9 cellular contexts compared by ENCODE assay signal in the genomic region with DNA sequence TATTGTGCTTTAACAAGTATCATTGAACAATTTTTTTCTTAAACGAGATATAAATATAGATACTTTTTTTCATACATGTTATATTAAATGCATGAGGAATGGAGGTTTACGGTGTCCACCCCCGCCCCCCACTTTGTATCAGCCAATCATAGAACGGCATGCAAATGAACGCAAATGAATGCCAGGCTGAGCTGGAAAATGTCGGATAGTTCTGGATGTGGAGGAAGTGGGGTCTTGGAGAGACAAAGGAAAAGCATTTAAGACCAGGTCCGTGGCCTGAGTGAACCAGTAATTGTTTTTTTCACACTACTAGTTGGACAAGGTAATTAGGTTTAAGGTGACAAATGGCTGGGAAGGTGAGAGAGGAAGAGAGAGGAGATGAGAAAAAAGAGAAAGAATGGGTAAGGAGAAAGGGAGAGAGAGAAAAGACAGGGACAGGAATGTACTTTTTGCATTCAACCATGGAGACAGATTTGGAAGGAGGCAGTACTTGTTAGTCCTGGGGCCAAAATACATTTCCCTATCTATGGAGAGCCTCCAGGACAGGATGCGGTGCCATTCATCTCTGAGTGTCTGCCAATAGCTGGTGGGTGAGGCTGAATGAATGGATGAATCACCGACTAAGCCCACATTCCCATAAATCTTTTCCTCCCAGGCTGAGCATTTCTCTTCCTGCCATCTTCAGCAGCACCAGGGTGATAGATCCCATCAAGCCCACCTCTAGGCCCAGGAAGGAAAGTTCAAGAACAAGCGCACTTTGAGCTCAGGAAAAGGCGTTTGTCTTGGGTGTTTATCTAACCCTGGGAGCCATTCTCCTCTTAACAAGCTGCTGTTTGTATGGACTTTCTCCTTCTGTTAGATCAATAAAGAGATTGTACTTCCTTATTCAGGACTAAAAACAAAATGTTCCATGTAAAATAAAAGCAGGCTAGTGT. TPM values are rescaled to one million over a fixed set of nuclear protein-coding genes. Genes with fewer than 3 reads are reported as not detected.
DNase-seq lines count a peak whose midpoint lies in the region; ATAC-seq and TF ChIP-seq lines count a peak whose summit lies in the region.
"Had no signal": no experiment of that assay in that cellular context is flagged by ENCODE, and none has a peak within 500 bp of the region (broad histone marks: within the 10 kb centered on the region; RNA-seq: fewer than 3 reads in every experiment).

No MANE protein-coding gene starts in this region.

- H3K4me3 ChIP-seq in dorsolateral prefrontal cortex (no peak overlapping the region), upper lobe of left lung (no peak overlapping the region)

- peaks cover 28% of the 10 kb centered on the region for H3K4me1 Mint-ChIP-seq in activated T-helper 2 cell treated with anti-CD3 and anti-CD28 coated beads, Interferon-gamma antibody, Interleukin-2, Interleukin-4, amounts not matched to agents 10 μg/mL and 5 μg/mL and 100 μg/mL, durations not matched to agents 14 hours and 24 hours and 36 hours (ENCODE audit: low read depth)
- H3K4me1 Mint-ChIP-seq in immature natural killer cell, result peaks cover 20 to 33% of the 10 kb centered on the region in 2 donors

- peaks cover 8 to 14% (median 10%) of the 10 kb centered on the region in 4 donors for H3K4me1 ChIP-seq in upper lobe of left lung

- intact Hi-C loops in activated T-helper 2 cell treated with anti-CD3 and anti-CD28 coated beads, Interferon-gamma antibody, Interleukin-2, Interleukin-4, amounts not matched to agents 10 μg/mL and 5 μg/mL and 100 μg/mL, durations not matched to agents 14 hours and 24 hours and 36 hours (cut with micrococcal nuclease), result loop anchor here (5.0 kb wide), 1 partner anchor 1358 kb away; the partner anchor contains the start of gene SEC13
- intact Hi-C loops in Right ventricle myocardium superior (cut with DNase I) (no loop called here), dorsolateral prefrontal cortex (cut with DNase I) (loop anchor here (5.0 to 10.0 kb wide), 2 partner anchors 197 to 680 kb away; partner anchors contain the start of genes OXTR (in 2 of the 2) and MTMR14 (in 1 of the 2))

- peak overlapping the region in 27 of 59 donors; percentile 4 to 80 (median 30) for H3K27ac ChIP-seq in dorsolateral prefrontal cortex
- no peak overlapping the region for H3K27ac ChIP-seq in upper lobe of left lung

- DNase-seq in A172 (ENCODE audit: low spot score) (peak; percentile 98), HCEC 1CT (peak; percentile 57), immature natural killer cell (no peak), Right ventricle myocardium superior (no peak), dorsolateral prefrontal cortex (no peak), upper lobe of left lung (no peak)
- DNase-seq in activated T-helper 2 cell treated with anti-CD3 and anti-CD28 coated beads, Interferon-gamma antibody, Interleukin-2, Interleukin-4, amounts not matched to agents 10 μg/mL and 5 μg/mL and 100 μg/mL, durations not matched to agents 14 hours and 24 hours and 36 hours (ENCODE audit: low spot score), result no peak
- DNase-seq in stimulated activated CD4-positive, alpha-beta T cell treated with anti-CD3 and anti-CD28 coated beads, Interleukin-4, amount 100 ng/mL, for 24 hours, result no peak
- DNase-seq: tibial artery had no signal

- H3K36me3 Mint-ChIP-seq in activated T-helper 2 cell treated with anti-CD3 and anti-CD28 coated beads, Interferon-gamma antibody, Interleukin-2, Interleukin-4, amounts not matched to agents 10 μg/mL and 5 μg/mL and 100 μg/mL, durations not matched to agents 14 hours and 24 hours and 36 hours (ENCODE audit: low read depth), result peaks cover 19% of the 10 kb centered on the region
- H3K36me3 Mint-ChIP-seq in immature natural killer cell, result no peaks in the 10 kb centered on the region

- H3K27me3 Mint-ChIP-seq in activated T-helper 2 cell treated with anti-CD3 and anti-CD28 coated beads, Interferon-gamma antibody, Interleukin-2, Interleukin-4, amounts not matched to agents 10 μg/mL and 5 μg/mL and 100 μg/mL, durations not matched to agents 14 hours and 24 hours and 36 hours (ENCODE audit: low read depth), result peaks cover 6% of the 10 kb centered on the region
- peaks cover 8 to 21% (median 11%) of the 10 kb centered on the region in 3 donors for H3K27me3 Mint-ChIP-seq in immature natural killer cell (ENCODE audit: low read depth in 3 of 3)

- H3K4me3 Mint-ChIP-seq in activated T-helper 2 cell treated with anti-CD3 and anti-CD28 coated beads, Interferon-gamma antibody, Interleukin-2, Interleukin-4, amounts not matched to agents 10 μg/mL and 5 μg/mL and 100 μg/mL, durations not matched to agents 14 hours and 24 hours and 36 hours (ENCODE audit: low read depth), result peak overlapping the region; percentile 82
- H3K4me3 Mint-ChIP-seq in immature natural killer cell, result peak overlapping the region; percentile 94 to 98 (median 97)

- H3K9me3 ChIP-seq in upper lobe of left lung, result no peaks in the 10 kb centered on the region
- H3K9me3 ChIP-seq: tibial artery had no signal

- no peak for TF ChIP-seq POLR2A in upper lobe of left lung (IDR thresholded peaks at IDR 0.05)

- H3K27me3 ChIP-seq in dorsolateral prefrontal cortex (no peaks in the 10 kb centered on the region), upper lobe of left lung (no peaks in the 10 kb centered on the region)

- H3K9me3 Mint-ChIP-seq in activated T-helper 2 cell treated with anti-CD3 and anti-CD28 coated beads, Interferon-gamma antibody, Interleukin-2, Interleukin-4, amounts not matched to agents 10 μg/mL and 5 μg/mL and 100 μg/mL, durations not matched to agents 14 hours and 24 hours and 36 hours, result no peaks in the 10 kb centered on the region
- no peaks in the 10 kb centered on the region for H3K9me3 Mint-ChIP-seq in immature natural killer cell

- TF ChIP-seq EP300 in upper lobe of left lung (IDR thresholded peaks at IDR 0.05), result no peak

- no peak overlapping the region for H3K27ac Mint-ChIP-seq in activated T-helper 2 cell treated with anti-CD3 and anti-CD28 coated beads, Interferon-gamma antibody, Interleukin-2, Interleukin-4, amounts not matched to agents 10 μg/mL and 5 μg/mL and 100 μg/mL, durations not matched to agents 14 hours and 24 hours and 36 hours
- peak overlapping the region; percentile 26 to 99 (median 97) for H3K27ac Mint-ChIP-seq in immature natural killer cell

- ATAC-seq in Right ventricle myocardium superior (ENCODE audit: poor library complexity) (no peak), upper lobe of left lung (ENCODE audit: low FRiP score in 2 of 2) (no peak)

- TF ChIP-seq CTCF in dorsolateral prefrontal cortex (IDR thresholded peaks at IDR 0.05 in 54 of 56, conservative IDR thresholded peaks at IDR 0.05 in 2 of 56; ENCODE audit: low read depth in 1 of 56, partially characterized antibody in 56 of 56) (no peak), upper lobe of left lung (IDR thresholded peaks at IDR 0.05) (no peak)

- no peaks in the 10 kb centered on the region for H3K36me3 ChIP-seq in upper lobe of left lung
- H3K36me3 ChIP-seq: tibial artery had no signal

- 81 to 85% methylated on average over 11 of the region's 11 CpGs for WGBS in upper lobe of left lung, 2 donors

RNA-seq across cellular contexts. Expression of gene RAD18, which starts 1.4 kb away (rescaled TPM):
- 78.9 and 112 TPM in 2 replicates for total RNA-seq in A172 (2014; rRNA removed; shearing (Covaris generic))
- total RNA-seq in activated T-helper 2 cell treated with anti-CD3 and anti-CD28 coated beads, Interferon-gamma antibody, Interleukin-2, Interleukin-4, amounts not matched to agents 10 μg/mL and 5 μg/mL and 100 μg/mL, durations not matched to agents 14 hours and 24 hours and 36 hours, result 46.1 and 46.5 TPM in 2 replicates
- 10 to 100 TPM; 13.5 to 13.9 (median 13.8) TPM for polyA plus RNA-seq in immature natural killer cell
- total RNA-seq in Right ventricle myocardium superior (6.3 TPM), dorsolateral prefrontal cortex (10 to 100 TPM in 110 of 120 experiments, 1 to 10 TPM in 10; 7.8 to 24.6 (median 13.3) TPM), upper lobe of left lung (10 to 100 TPM in 2 of 6 donors, 1 to 10 TPM in 4; 2.6 to 16.2 (median 7.7) TPM)

Comparison
In these comparisons a context has a peak if more than half of its experiments do, and no peak if none do; other contexts are left out.
1. DNase-seq: peak in A172 (single experiment) and HCEC 1CT (single experiment); none in activated T-helper 2 cell treated with anti-CD3 and anti-CD28 coated beads, Interferon-gamma antibody, Interleukin-2, Interleukin-4, amounts not matched to agents 10 μg/mL and 5 μg/mL and 100 μg/mL, durations not matched to agents 14 hours and 24 hours and 36 hours (single experiment), immature natural killer cell (0 of 3), Right ventricle myocardium superior (single experiment), dorsolateral prefrontal cortex (0 of 10), stimulated activated CD4-positive, alpha-beta T cell treated with anti-CD3 and anti-CD28 coated beads, Interleukin-4, amount 100 ng/mL, for 24 hours (single experiment) and upper lobe of left lung (0 of 2).